Comparison of ENCODE assay signal across 1 cellular context in the genomic region with DNA sequence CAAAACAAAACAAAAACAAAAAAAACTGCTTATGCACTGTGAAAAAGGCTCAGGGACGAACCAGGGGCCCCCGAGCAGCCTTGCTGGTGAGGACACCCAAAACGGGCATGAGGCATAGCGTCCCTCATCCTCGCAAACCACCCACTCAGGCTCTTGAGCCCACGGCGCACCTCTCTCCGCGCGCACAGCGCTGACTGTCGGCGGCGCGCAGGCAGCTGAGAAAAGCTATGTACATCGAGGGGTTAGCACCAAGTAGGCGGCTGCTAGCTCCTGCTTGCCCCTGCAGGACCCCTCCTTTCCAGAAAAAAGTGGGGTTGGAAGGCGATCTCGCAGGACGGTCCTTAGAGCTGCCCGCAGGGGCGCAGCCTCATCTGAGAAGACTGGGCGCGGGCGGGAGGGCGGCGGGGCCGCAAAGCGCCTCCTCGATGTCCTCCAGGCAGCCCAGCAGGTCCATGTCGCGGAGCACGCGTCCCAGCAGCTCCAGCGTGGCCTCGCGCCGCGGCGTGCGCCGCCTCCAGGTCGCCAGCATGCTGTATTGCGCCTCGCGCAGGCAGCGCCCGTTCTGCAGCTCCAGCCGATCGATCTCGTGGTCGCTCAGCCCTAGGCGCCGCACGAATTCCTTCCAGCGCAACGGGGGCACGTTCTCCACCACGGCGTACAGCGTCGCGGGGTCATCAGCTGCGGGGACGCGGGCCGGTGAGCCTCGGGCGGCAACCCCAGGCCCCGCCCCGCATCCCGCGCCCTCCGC.
TF ChIP-seq lines count a peak whose summit lies in the region.

No MANE protein-coding gene starts in this region.

TF ChIP-seq in WTC11, 78 proteins besides CTCF, POLR2A, EP300 and RAD21 (continued from another document):
- TF ChIP-seq KAT7 (CRISPR knock-in tag; IDR thresholded peaks at IDR 0.05; ENCODE audit: borderline replicate concordance) (0 out of 2 replicates have a peak, but pooled peaks have one; percentile 54), TP53 (CRISPR knock-in tag; IDR thresholded peaks at IDR 0.05) (no peak)
- TF ChIP-seq, protein P1, sequence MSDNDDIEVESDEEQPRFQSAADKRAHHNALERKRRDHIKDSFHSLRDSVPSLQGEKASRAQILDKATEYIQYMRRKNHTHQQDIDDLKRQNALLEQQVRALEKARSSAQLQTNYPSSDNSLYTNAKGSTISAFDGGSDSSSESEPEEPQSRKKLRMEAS (CRISPR knock-in tag; IDR thresholded peaks at IDR 0.05): peak; percentile 86; the same call in 1 of the 2 replicates
- TF ChIP-seq, protein P2, sequence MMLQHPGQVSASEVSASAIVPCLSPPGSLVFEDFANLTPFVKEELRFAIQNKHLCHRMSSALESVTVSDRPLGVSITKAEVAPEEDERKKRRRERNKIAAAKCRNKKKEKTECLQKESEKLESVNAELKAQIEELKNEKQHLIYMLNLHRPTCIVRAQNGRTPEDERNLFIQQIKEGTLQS (CRISPR knock-in tag; conservative IDR thresholded peaks at IDR 0.05): no peak
